14 cellular contexts compared by ENCODE assay signal in genomic region chr1:57279909-57280666, GRCh38.
A peak's percentile ranks its signal among the peaks of the same experiment; 100 is the strongest.
DNase-seq lines count a peak whose midpoint lies in the region; ATAC-seq and TF ChIP-seq lines count a peak whose summit lies in the region.
"Had no signal": no experiment of that assay in that cellular context is flagged by ENCODE, and none has a peak within 500 bp of the region (broad histone marks: within the 10 kb centered on the region; RNA-seq: fewer than 3 reads in every experiment).

No MANE protein-coding gene starts in this region.

- H3K36me3 ChIP-seq in heart left ventricle (no peaks in the 10 kb centered on the region), lung (ENCODE audit: control insufficient read depth in 2 of 2, insufficient read depth in 2 of 2, low read length in 2 of 2) (no peaks in the 10 kb centered on the region), thyroid gland (no peaks in the 10 kb centered on the region)
- H3K36me3 ChIP-seq: brain microvascular endothelial cell had no signal

- H3K4me3 ChIP-seq in heart left ventricle = no peak overlapping the region
- H3K4me3 ChIP-seq in lung = no peak overlapping the region
- H3K4me3 ChIP-seq in thyroid gland (replicated peaks in 1 of 3) = no peak overlapping the region
- H3K4me3 ChIP-seq: K562 had no signal

- H3K9me3 ChIP-seq in heart left ventricle = no peaks in the 10 kb centered on the region
- H3K9me3 ChIP-seq in lung (ENCODE audit: control insufficient read depth in 2 of 2, insufficient read depth in 1 of 2, low read length in 1 of 2) = no peaks in the 10 kb centered on the region
- no peaks in the 10 kb centered on the region for H3K9me3 ChIP-seq in thyroid gland

- H3K27me3 ChIP-seq in heart left ventricle (no peaks in the 10 kb centered on the region), lung (ENCODE audit: control insufficient read depth, insufficient read depth) (no peaks in the 10 kb centered on the region), thyroid gland (no peaks in the 10 kb centered on the region)
- H3K27me3 ChIP-seq: brain microvascular endothelial cell had no signal

- no peak for TF ChIP-seq POLR2A in heart left ventricle (IDR thresholded peaks at IDR 0.05)
- TF ChIP-seq POLR2A in thyroid gland (IDR thresholded peaks at IDR 0.05) = no peak

- ATAC-seq in left cardiac atrium (peak; percentile 27 to 66), heart left ventricle (no peak), lung (ENCODE audit: insufficient read depth, low FRiP score) (peak; percentile 30), HG03469 (IDR thresholded peaks at IDR 0.05; ENCODE audit: unreplicated experiment) (no peak)
- ATAC-seq: K562, Panc1 had no signal

- 71 to 80% (median 77%) methylated on average over 3 of the region's 3 CpGs for WGBS in heart left ventricle, 4 donors
- 63 to 74% methylated on average over 3 of the region's 3 CpGs for WGBS in lung, 2 donors
- WGBS in thyroid gland, 2 donors = 72 to 74% methylated on average over 3 of the region's 3 CpGs

- no peaks in the 10 kb centered on the region for H3K4me1 ChIP-seq in heart left ventricle
- no peaks in the 10 kb centered on the region for H3K4me1 ChIP-seq in lung (ENCODE audit: control insufficient read depth in 2 of 2, insufficient read depth in 2 of 2, low read length in 2 of 2)
- no peaks in the 10 kb centered on the region for H3K4me1 ChIP-seq in thyroid gland

- intact Hi-C loops in left cardiac atrium (cut with DNase I) (no loop called here), heart left ventricle (cut with DNase I) (no loop called here), thyroid gland (cut with DNase I) (no loop called here)

- H3K27ac ChIP-seq in heart left ventricle (no peak overlapping the region), epithelial cell of prostate (peak overlapping the region; percentile 73), lung (ENCODE audit: low read depth in 1 of 2, low read length in 1 of 2) (no peak overlapping the region), thyroid gland (no peak overlapping the region)
- H3K27ac ChIP-seq: brain microvascular endothelial cell had no signal

- no peak for TF ChIP-seq CTCF in heart left ventricle (IDR thresholded peaks at IDR 0.05)
- TF ChIP-seq CTCF in lung (IDR thresholded peaks at IDR 0.05; ENCODE audit: control extremely low read depth, extremely low read depth) = no peak
- no peak for TF ChIP-seq CTCF in thyroid gland (IDR thresholded peaks at IDR 0.05)

- no peak for DNase-seq in left cardiac atrium
- DNase-seq in heart left ventricle = no peak
- peak; percentile 92 for DNase-seq in epithelial cell of prostate (ENCODE audit: low read depth, low spot score)
- DNase-seq in lung (ENCODE audit: low spot score) = no peak
- no peak for DNase-seq in SIG-M5 (lab: John Stamatoyannopoulos, UW)
- no peak for DNase-seq in thyroid gland
- no peak for DNase-seq in foreskin melanocyte
- DNase-seq: activated B cell treated with CpG ODN at 0.5 μM for 24 hours, brain microvascular endothelial cell, HCEC 1CT, NCI-H1105 treated with DMSO at 0.1 percent for 48 hours had no signal

Comparison
In these comparisons a context has a peak if more than half of its experiments do, and no peak if none do; other contexts are left out.
1. ATAC-seq: peak in left cardiac atrium (2 of 2) and lung (single experiment); none in heart left ventricle (0 of 4) and HG03469 (single experiment).